In the genomic region with DNA sequence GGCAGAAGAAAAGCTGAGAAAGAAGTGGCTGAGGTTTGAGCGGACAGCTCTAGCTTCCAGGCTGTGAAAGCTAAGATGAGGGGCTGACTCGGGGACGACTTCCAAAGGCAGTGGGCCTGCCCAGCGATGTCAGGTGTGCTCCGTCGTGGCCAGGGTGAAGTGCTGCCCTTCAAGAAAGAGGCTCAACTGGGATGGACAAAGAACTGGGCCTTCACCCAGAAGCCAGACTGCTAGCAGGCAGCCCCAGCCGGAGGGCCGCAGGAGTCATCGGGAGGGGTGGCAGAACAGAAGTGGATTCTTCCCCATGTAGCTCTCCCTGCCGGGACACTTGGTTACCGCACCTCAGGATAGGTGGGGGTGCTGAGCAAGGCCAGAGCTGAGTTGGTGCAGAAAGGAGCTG, we compare ENCODE assay signal across 1 cellular context.
TF ChIP-seq lines count a peak whose summit lies in the region.

No MANE protein-coding gene starts in this region.

TF ChIP-seq in HepG2, 621 proteins besides CTCF, POLR2A, EP300 and RAD21:
- TF ChIP-seq ELF3 (CRISPR knock-in tag; IDR thresholded peaks at IDR 0.05) (no peak), ZNF558 (CRISPR knock-in tag; IDR thresholded peaks at IDR 0.05; ENCODE audit: borderline replicate concordance) (no peak), CENPT (CRISPR knock-in tag; IDR thresholded peaks at IDR 0.05; ENCODE audit: low read depth) (no peak), TOPORS (CRISPR knock-in tag; IDR thresholded peaks at IDR 0.05) (no peak)
- TF ChIP-seq, protein P1, sequence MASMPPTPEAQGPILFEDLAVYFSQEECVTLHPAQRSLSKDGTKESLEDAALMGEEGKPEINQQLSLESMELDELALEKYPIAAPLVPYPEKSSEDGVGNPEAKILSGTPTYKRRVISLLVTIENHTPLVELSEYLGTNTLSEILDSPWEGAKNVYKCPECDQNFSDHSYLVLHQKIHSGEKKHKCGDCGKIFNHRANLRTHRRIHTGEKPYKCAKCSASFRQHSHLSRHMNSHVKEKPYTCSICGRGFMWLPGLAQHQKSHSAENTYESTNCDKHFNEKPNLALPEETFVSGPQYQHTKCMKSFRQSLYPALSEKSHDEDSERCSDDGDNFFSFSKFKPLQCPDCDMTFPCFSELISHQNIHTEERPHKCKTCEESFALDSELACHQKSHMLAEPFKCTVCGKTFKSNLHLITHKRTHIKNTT (CRISPR knock-in tag; IDR thresholded peaks at IDR 0.05) = no peak
- TF ChIP-seq, protein P2, sequence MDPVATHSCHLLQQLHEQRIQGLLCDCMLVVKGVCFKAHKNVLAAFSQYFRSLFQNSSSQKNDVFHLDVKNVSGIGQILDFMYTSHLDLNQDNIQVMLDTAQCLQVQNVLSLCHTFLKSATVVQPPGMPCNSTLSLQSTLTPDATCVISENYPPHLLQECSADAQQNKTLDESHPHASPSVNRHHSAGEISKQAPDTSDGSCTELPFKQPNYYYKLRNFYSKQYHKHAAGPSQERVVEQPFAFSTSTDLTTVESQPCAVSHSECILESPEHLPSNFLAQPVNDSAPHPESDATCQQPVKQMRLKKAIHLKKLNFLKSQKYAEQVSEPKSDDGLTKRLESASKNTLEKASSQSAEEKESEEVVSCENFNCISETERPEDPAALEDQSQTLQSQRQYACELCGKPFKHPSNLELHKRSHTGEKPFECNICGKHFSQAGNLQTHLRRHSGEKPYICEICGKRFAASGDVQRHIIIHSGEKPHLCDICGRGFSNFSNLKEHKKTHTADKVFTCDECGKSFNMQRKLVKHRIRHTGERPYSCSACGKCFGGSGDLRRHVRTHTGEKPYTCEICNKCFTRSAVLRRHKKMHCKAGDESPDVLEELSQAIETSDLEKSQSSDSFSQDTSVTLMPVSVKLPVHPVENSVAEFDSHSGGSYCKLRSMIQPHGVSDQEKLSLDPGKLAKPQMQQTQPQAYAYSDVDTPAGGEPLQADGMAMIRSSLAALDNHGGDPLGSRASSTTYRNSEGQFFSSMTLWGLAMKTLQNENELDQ (CRISPR knock-in tag; IDR thresholded peaks at IDR 0.05; ENCODE audit: borderline replicate concordance) = no peak
